Comparison of ENCODE assay signal across 39 cellular contexts in genomic region chr7:113955157-113955556, GRCh38. TPM values are rescaled to one million over a fixed set of nuclear protein-coding genes. Genes with fewer than 3 reads are reported as not detected.
"Had no signal": no experiment of that assay in that cellular context is flagged by ENCODE, and none has a peak within 500 bp of the region (broad histone marks: within the 10 kb centered on the region; RNA-seq: fewer than 3 reads in every experiment).

No MANE protein-coding gene starts in this region.

- H3K4me2 ChIP-seq: KMS-11 had no signal

- H3K9me3 ChIP-seq: MG63 had no signal

- H3K36me3 ChIP-seq: MG63 had no signal

- H3K27me3 ChIP-seq: MG63 had no signal

- DNase-seq: Karpas-422, Kasumi-1, KBM-7, KG1, MG63, MM.1S, MV-4-11, NCI-H1048, NCI-H1092, NCI-H1092 treated with DMSO at 0.1 percent for 48 hours, NCI-H1105, NCI-H1105 treated with DMSO at 0.1 percent for 48 hours, NCI-H1417, NCI-H1417 treated with DMSO at 0.1 percent for 48 hours, NCI-H1436, NCI-H1436 treated with DMSO at 0.1 percent for 48 hours, NCI-H146, NCI-H1694, NCI-H1694 treated with DMSO at 0.1 percent for 48 hours, NCI-H187, NCI-H187 treated with DMSO at 0.1 percent for 48 hours, NCI-H1930, NCI-H2029, NCI-H2029 treated with DMSO at 0.1 percent for 48 hours, NCI-H2081, NCI-H2081 treated with DMSO at 0.1 percent for 48 hours, NCI-H2107, NCI-H2171, NCI-H2171 treated with DMSO at 0.1 percent for 48 hours, NCI-H2227 treated with DMSO at 0.1 percent for 48 hours, NCI-H226, NCI-H345, NCI-H446, NCI-H446 treated with DMSO at 0.1 percent for 48 hours had no signal

- H3K9ac ChIP-seq: KMS-11 had no signal

- H3K27ac ChIP-seq: KMS-11 had no signal

- H3K4me3 ChIP-seq: MG63 had no signal

RNA-seq across cellular contexts. Expression of gene PPP1R3A, which starts 36.3 kb away (rescaled TPM):
- total RNA-seq: LHCN-M2, M059J, MCF 10A, NCI-H460 had no signal
